Comparison of ENCODE assay signal across 8 cellular contexts in the genomic region with DNA sequence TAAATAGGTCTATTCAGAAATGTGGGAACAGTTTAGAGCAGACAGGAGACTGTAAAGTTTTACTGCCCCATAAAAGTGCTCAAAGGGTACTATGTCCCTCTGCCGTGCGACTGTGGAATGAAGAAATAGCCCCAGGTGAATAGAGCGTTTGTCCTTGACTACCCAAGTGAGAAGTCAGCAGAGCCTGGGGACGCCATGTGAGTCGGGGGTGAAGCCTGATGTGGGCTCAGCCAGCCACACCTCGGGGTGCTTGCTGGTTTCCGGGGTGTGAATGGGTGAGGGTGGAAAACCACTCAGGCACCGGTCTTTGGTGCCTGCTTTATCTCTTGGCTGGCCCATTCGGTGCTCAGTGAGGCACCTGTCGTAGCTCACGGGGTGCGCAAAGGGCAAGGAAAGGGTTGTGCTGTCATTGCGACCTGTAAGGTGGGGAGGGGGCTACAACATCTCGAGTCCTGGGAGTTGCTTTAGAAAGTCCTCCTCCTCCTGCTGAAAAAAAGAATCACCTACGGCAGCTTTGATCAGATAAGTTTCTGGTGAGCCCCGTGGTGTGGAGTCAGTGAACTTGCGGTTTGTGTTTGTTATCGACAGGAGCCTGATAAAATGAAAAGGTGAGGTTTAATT. TPM values are rescaled to one million over a fixed set of nuclear protein-coding genes. Genes with fewer than 3 reads are reported as not detected.
DNase-seq lines count a peak whose midpoint lies in the region; ATAC-seq and TF ChIP-seq lines count a peak whose summit lies in the region.

No MANE protein-coding gene starts in this region.

- TF ChIP-seq POLR2A in testis (IDR thresholded peaks at IDR 0.05), result no peak

- no peaks in the 10 kb centered on the region for H3K9me3 Mint-ChIP-seq in activated T-helper 2 cell treated with anti-CD3 and anti-CD28 coated beads, Interferon-gamma antibody, Interleukin-2, Interleukin-4, amounts not matched to agents 10 μg/mL and 5 μg/mL and 100 μg/mL, durations not matched to agents 14 hours and 24 hours and 36 hours

- H3K9me3 ChIP-seq in DND-41 (ENCODE audit: insufficient read depth, low read length, severe bottlenecking), result no peaks in the 10 kb centered on the region
- H3K9me3 ChIP-seq in testis, result no peaks in the 10 kb centered on the region
- no peaks in the 10 kb centered on the region for H3K9me3 ChIP-seq in MG63

- ATAC-seq in DND-41 (ENCODE audit: insufficient read depth, low read depth) (peak; percentile 42; the same call in 2 of the 3 replicates), HG03442 (IDR thresholded peaks at IDR 0.05; ENCODE audit: unreplicated experiment) (peak; percentile 62)

- peaks cover 21% of the 10 kb centered on the region for H3K4me1 Mint-ChIP-seq in activated T-helper 2 cell treated with anti-CD3 and anti-CD28 coated beads, Interferon-gamma antibody, Interleukin-2, Interleukin-4, amounts not matched to agents 10 μg/mL and 5 μg/mL and 100 μg/mL, durations not matched to agents 14 hours and 24 hours and 36 hours (ENCODE audit: low read depth)

- H3K27me3 Mint-ChIP-seq in activated T-helper 2 cell treated with anti-CD3 and anti-CD28 coated beads, Interferon-gamma antibody, Interleukin-2, Interleukin-4, amounts not matched to agents 10 μg/mL and 5 μg/mL and 100 μg/mL, durations not matched to agents 14 hours and 24 hours and 36 hours (ENCODE audit: low read depth), result peaks cover 6% of the 10 kb centered on the region

- no peaks in the 10 kb centered on the region for H4K20me1 ChIP-seq in DND-41 (ENCODE audit: insufficient read depth, low read length)

- TF ChIP-seq CTCF in DND-41 (IDR thresholded peaks at IDR 0.05; ENCODE audit: borderline replicate concordance, extremely low read depth, low read length, poor library complexity, severe bottlenecking), result no peak
- no peak for TF ChIP-seq CTCF in testis (IDR thresholded peaks at IDR 0.05)

- H3K27ac ChIP-seq in DND-41 (ENCODE audit: low read length) (no peak overlapping the region), layer of hippocampus (ENCODE audit: low read depth, low read length) (peak overlapping the region; percentile 89), testis (peak overlapping the region in 1 of 2 donors; percentile 54)

- H3K4me1 ChIP-seq in DND-41 (ENCODE audit: insufficient read depth, low read length), result no peaks in the 10 kb centered on the region
- H3K4me1 ChIP-seq in testis, result peaks cover 8% of the 10 kb centered on the region

- no peak overlapping the region for H2AFZ ChIP-seq in DND-41 (ENCODE audit: low read depth, low read length)

- H3K27me3 ChIP-seq in DND-41 (ENCODE audit: insufficient read depth, low read length, poor library complexity) (no peaks in the 10 kb centered on the region), layer of hippocampus (ENCODE audit: control insufficient read depth, insufficient read depth, low read length) (no peaks in the 10 kb centered on the region), testis (no peaks in the 10 kb centered on the region), MG63 (no peaks in the 10 kb centered on the region)

- DNase-seq in DND-41, result no peak
- DNase-seq in activated T-helper 2 cell treated with anti-CD3 and anti-CD28 coated beads, Interferon-gamma antibody, Interleukin-2, Interleukin-4, amounts not matched to agents 10 μg/mL and 5 μg/mL and 100 μg/mL, durations not matched to agents 14 hours and 24 hours and 36 hours (ENCODE audit: low spot score), result peak; percentile 19
- no peak for DNase-seq in testis
- no peak for DNase-seq in NOMO-1 treated with dmso at 0.1 percent for 144 hours (lab: John Stamatoyannopoulos, UW; ENCODE audit: unreplicated experiment)
- DNase-seq in MG63, result no peak
- DNase-seq in NCI-H146 treated with DMSO at 0.1 percent for 48 hours (lab: John Stamatoyannopoulos, UW; ENCODE audit: unreplicated experiment), result no peak

- H3K4me3 ChIP-seq in DND-41 (ENCODE audit: low read depth in 1 of 2, low read length in 2 of 2), result no peak overlapping the region
- peak overlapping the region; percentile 18 to 19 for H3K4me3 ChIP-seq in testis
- no peak overlapping the region for H3K4me3 ChIP-seq in MG63

- no peak overlapping the region for H3K9ac ChIP-seq in DND-41 (ENCODE audit: low read depth, low read length)

- H3K36me3 ChIP-seq in DND-41 (ENCODE audit: insufficient read depth, low read length) (no peaks in the 10 kb centered on the region), testis (ENCODE audit: low read depth, missing control alignments) (no peaks in the 10 kb centered on the region), MG63 (no peaks in the 10 kb centered on the region)

- intact Hi-C loops in activated T-helper 2 cell treated with anti-CD3 and anti-CD28 coated beads, Interferon-gamma antibody, Interleukin-2, Interleukin-4, amounts not matched to agents 10 μg/mL and 5 μg/mL and 100 μg/mL, durations not matched to agents 14 hours and 24 hours and 36 hours (cut with micrococcal nuclease), result loop anchor here (5.0 kb wide), 1 partner anchor 48 kb away; no protein-coding TSS in a partner anchor
- intact Hi-C loops in testis (cut with DNase I; ENCODE audit: low total_unique reads), result no loop called here

- no peak overlapping the region for H3K27ac Mint-ChIP-seq in activated T-helper 2 cell treated with anti-CD3 and anti-CD28 coated beads, Interferon-gamma antibody, Interleukin-2, Interleukin-4, amounts not matched to agents 10 μg/mL and 5 μg/mL and 100 μg/mL, durations not matched to agents 14 hours and 24 hours and 36 hours

- H3K36me3 Mint-ChIP-seq in activated T-helper 2 cell treated with anti-CD3 and anti-CD28 coated beads, Interferon-gamma antibody, Interleukin-2, Interleukin-4, amounts not matched to agents 10 μg/mL and 5 μg/mL and 100 μg/mL, durations not matched to agents 14 hours and 24 hours and 36 hours (ENCODE audit: low read depth), result no peaks in the 10 kb centered on the region

- peak overlapping the region; percentile 35 for H3K4me3 Mint-ChIP-seq in activated T-helper 2 cell treated with anti-CD3 and anti-CD28 coated beads, Interferon-gamma antibody, Interleukin-2, Interleukin-4, amounts not matched to agents 10 μg/mL and 5 μg/mL and 100 μg/mL, durations not matched to agents 14 hours and 24 hours and 36 hours (ENCODE audit: low read depth)

- no peak overlapping the region for H3K4me2 ChIP-seq in DND-41 (ENCODE audit: insufficient read depth, low read length)

- no peaks in the 10 kb centered on the region for H3K79me2 ChIP-seq in DND-41 (ENCODE audit: insufficient read depth, low read length)

- WGBS in testis, 2 donors, result 44 to 60% methylated on average over 17 to 18 of the region's 18 CpGs

RNA-seq across cellular contexts. Expression of a gene that starts 0.9 kb away (rescaled TPM):
- total RNA-seq in activated T-helper 2 cell treated with anti-CD3 and anti-CD28 coated beads, Interferon-gamma antibody, Interleukin-2, Interleukin-4, amounts not matched to agents 10 μg/mL and 5 μg/mL and 100 μg/mL, durations not matched to agents 14 hours and 24 hours and 36 hours, result 0.09 and 0.18 TPM in 2 replicates
- 10 to 100 TPM; 10.7 to 12.8 TPM for total RNA-seq in testis
- polyA plus RNA-seq in testis (ENCODE audit: insufficient read depth, low read depth, low replicate concordance), result 6.1 TPM
- 7.0 and 10.5 TPM in 2 replicates for total RNA-seq in MG63 (2014; rRNA removed; shearing (Covaris generic); ENCODE audit: low replicate concordance)

Comparison
In these comparisons a context has a peak if more than half of its experiments do, and no peak if none do; other contexts are left out.
1. H3K4me3 ChIP-seq: peak in testis (2 of 2); none in DND-41 (0 of 2) and MG63 (single experiment).